In the genomic region with DNA sequence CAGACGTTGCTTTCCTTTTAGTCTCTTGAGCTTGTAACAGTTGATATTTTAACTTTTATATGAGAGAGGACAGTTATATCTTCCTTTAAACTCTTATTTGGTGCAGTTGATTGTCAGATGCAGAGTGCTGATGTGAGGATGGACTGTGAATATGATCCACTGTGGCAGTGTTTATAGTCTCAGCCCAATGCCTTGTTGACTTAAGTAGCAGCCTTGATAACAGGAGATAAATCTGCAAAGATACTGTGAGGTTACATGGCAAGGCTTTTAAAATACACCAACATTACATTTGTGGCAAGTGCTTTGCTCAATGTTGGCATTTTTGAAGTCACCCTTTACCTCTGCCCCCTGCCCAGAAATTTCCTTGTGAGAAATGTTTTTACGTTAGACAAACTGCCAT, we compare ENCODE assay signal across 22 cellular contexts.
DNase-seq lines count a peak whose midpoint lies in the region; ATAC-seq and TF ChIP-seq lines count a peak whose summit lies in the region.
"Had no signal": no experiment of that assay in that cellular context is flagged by ENCODE, and none has a peak within 500 bp of the region (broad histone marks: within the 10 kb centered on the region; RNA-seq: fewer than 3 reads in every experiment).

No MANE protein-coding gene starts in this region.

- H3K27ac Mint-ChIP-seq in central memory CD8-positive, alpha-beta T cell (ENCODE audit: low read depth): peak overlapping the region; percentile 20
- peak overlapping the region; percentile 53 for H3K27ac Mint-ChIP-seq in stimulated activated effector memory CD8-positive, alpha-beta T cell treated with anti-CD3 and anti-CD28 coated beads, Interleukin-12 subunit alpha, Interleukin-12 subunit beta, amount 100 ng/mL, for 72 hours
- H3K27ac Mint-ChIP-seq: CD4-positive, alpha-beta T cell; H9; HFFc6 had no signal

- no peaks in the 10 kb centered on the region for H3K36me3 Mint-ChIP-seq in central memory CD8-positive, alpha-beta T cell (ENCODE audit: insufficient read depth)
- no peaks in the 10 kb centered on the region for H3K36me3 Mint-ChIP-seq in stimulated activated effector memory CD8-positive, alpha-beta T cell treated with anti-CD3 and anti-CD28 coated beads, Interleukin-12 subunit alpha, Interleukin-12 subunit beta, amount 100 ng/mL, for 72 hours

- no peak overlapping the region for H3K9ac ChIP-seq in Karpas-422 (ENCODE audit: low read length)
- H3K9ac ChIP-seq: BLaER1, GM23248 had no signal

- no peaks in the 10 kb centered on the region for H3K27me3 Mint-ChIP-seq in central memory CD8-positive, alpha-beta T cell
- H3K27me3 Mint-ChIP-seq: CD4-positive, alpha-beta T cell had no signal

- DNase-seq in cardiac muscle cell (ENCODE audit: low read depth in 1 of 2, low spot score in 1 of 2) (no peak), right atrium auricular region (ENCODE audit: low spot score) (no peak), Karpas-422 (no peak), epidermal melanocyte (ENCODE audit: insufficient read length, low spot score) (no peak)
- DNase-seq in central memory CD8-positive, alpha-beta T cell (ENCODE audit: low spot score in 2 of 2): no peak
- DNase-seq in stimulated activated effector memory CD8-positive, alpha-beta T cell treated with anti-CD3 and anti-CD28 coated beads, Interleukin-12 subunit alpha, Interleukin-12 subunit beta, amount 100 ng/mL, for 72 hours (ENCODE audit: low spot score in 2 of 2): no peak
- no peak for DNase-seq in activated CD4-positive, alpha-beta T cell treated with anti-CD3 and anti-CD28 coated beads for 4 hours
- DNase-seq: CD4-positive, alpha-beta T cell; DMS53; GM23248; H9; HFFc6; KBM-7; MM.1S; NCI-H2029; NCI-H446; NCI-H526; OCI-M1; Peyer's patch; SHP77 treated with DMSO at 0.1 percent for 48 hours had no signal

- H3K4me3 ChIP-seq in cardiac muscle cell: no peak overlapping the region
- no peak overlapping the region for H3K4me3 ChIP-seq in right atrium auricular region
- no peak overlapping the region for H3K4me3 ChIP-seq in Karpas-422 (ENCODE audit: low read length)
- H3K4me3 ChIP-seq: BLaER1, GM23248, Peyer's patch had no signal

- H3K9me3 ChIP-seq in cardiac muscle cell (ENCODE audit: low read depth) (no peaks in the 10 kb centered on the region), right atrium auricular region (no peaks in the 10 kb centered on the region), Karpas-422 (ENCODE audit: low read length) (no peaks in the 10 kb centered on the region)
- H3K9me3 ChIP-seq: Peyer's patch had no signal

- no peak overlapping the region for H2AFZ ChIP-seq in Karpas-422 (ENCODE audit: low read length)
- H2AFZ ChIP-seq: GM23248 had no signal

- no peak for ATAC-seq in central memory CD8-positive, alpha-beta T cell (replicated peaks; ENCODE audit: extremely low read depth, poor library complexity, severe bottlenecking)
- no peak for ATAC-seq in stimulated activated effector memory CD8-positive, alpha-beta T cell treated with anti-CD3 and anti-CD28 coated beads, Interleukin-12 subunit alpha, Interleukin-12 subunit beta, amount 100 ng/mL, for 72 hours
- no peak for ATAC-seq in HG03378 (IDR thresholded peaks at IDR 0.05; ENCODE audit: unreplicated experiment)

- H3K4me1 Mint-ChIP-seq in central memory CD8-positive, alpha-beta T cell: peaks cover 18% of the 10 kb centered on the region
- peaks cover 14% of the 10 kb centered on the region for H3K4me1 Mint-ChIP-seq in stimulated activated effector memory CD8-positive, alpha-beta T cell treated with anti-CD3 and anti-CD28 coated beads, Interleukin-12 subunit alpha, Interleukin-12 subunit beta, amount 100 ng/mL, for 72 hours

- no peak overlapping the region for H3K4me3 Mint-ChIP-seq in central memory CD8-positive, alpha-beta T cell
- H3K4me3 Mint-ChIP-seq in stimulated activated effector memory CD8-positive, alpha-beta T cell treated with anti-CD3 and anti-CD28 coated beads, Interleukin-12 subunit alpha, Interleukin-12 subunit beta, amount 100 ng/mL, for 72 hours: peak overlapping the region; percentile 40
- H3K4me3 Mint-ChIP-seq: CD4-positive, alpha-beta T cell; H9; HFFc6 had no signal

- no peak for TF ChIP-seq CTCF in cardiac muscle cell (IDR thresholded peaks at IDR 0.05; ENCODE audit: low read depth, low read length)
- no peak for TF ChIP-seq CTCF in right atrium auricular region (IDR thresholded peaks at IDR 0.05)

- H4K20me1 ChIP-seq in Karpas-422 (ENCODE audit: insufficient read depth, low read depth, low read length): peaks cover 5% of the 10 kb centered on the region

- H3K27ac ChIP-seq in cardiac muscle cell (peak overlapping the region; percentile 32), right atrium auricular region (no peak overlapping the region), Karpas-422 (ENCODE audit: low read length) (no peak overlapping the region)
- H3K27ac ChIP-seq: BLaER1, GM23248, Peyer's patch had no signal

- H3K9me3 Mint-ChIP-seq in central memory CD8-positive, alpha-beta T cell: no peaks in the 10 kb centered on the region
- H3K9me3 Mint-ChIP-seq in stimulated activated effector memory CD8-positive, alpha-beta T cell treated with anti-CD3 and anti-CD28 coated beads, Interleukin-12 subunit alpha, Interleukin-12 subunit beta, amount 100 ng/mL, for 72 hours: no peaks in the 10 kb centered on the region
- H3K9me3 Mint-ChIP-seq: CD4-positive, alpha-beta T cell; H9 had no signal

- H3K36me3 ChIP-seq in cardiac muscle cell: no peaks in the 10 kb centered on the region
- no peaks in the 10 kb centered on the region for H3K36me3 ChIP-seq in right atrium auricular region
- no peaks in the 10 kb centered on the region for H3K36me3 ChIP-seq in Karpas-422 (ENCODE audit: insufficient read depth, low read length)
- H3K36me3 ChIP-seq: Peyer's patch had no signal

- H3K4me2 ChIP-seq in Karpas-422 (ENCODE audit: low read depth, low read length, poor library complexity, severe bottlenecking): peak overlapping the region; percentile 16
- H3K4me2 ChIP-seq: BLaER1 had no signal

- H3K4me1 ChIP-seq in cardiac muscle cell (ENCODE audit: low read depth) (peaks cover 56% of the 10 kb centered on the region), right atrium auricular region (peaks cover 0 to 24% of the 10 kb centered on the region in 2 donors), Karpas-422 (ENCODE audit: low read length) (peaks cover 27% of the 10 kb centered on the region)
- H3K4me1 ChIP-seq: Peyer's patch had no signal

- H3K79me2 ChIP-seq in Karpas-422 (ENCODE audit: low read length): no peaks in the 10 kb centered on the region

- H3K9me2 ChIP-seq in Karpas-422 (replicated peaks; ENCODE audit: insufficient read depth, low read length): no peaks in the 10 kb centered on the region

- H3K27me3 ChIP-seq in cardiac muscle cell (no peaks in the 10 kb centered on the region), right atrium auricular region (no peaks in the 10 kb centered on the region), Karpas-422 (ENCODE audit: low read length) (no peaks in the 10 kb centered on the region)
- H3K27me3 ChIP-seq: BLaER1, Peyer's patch had no signal
